17 cellular contexts compared by ENCODE assay signal in the genomic region with DNA sequence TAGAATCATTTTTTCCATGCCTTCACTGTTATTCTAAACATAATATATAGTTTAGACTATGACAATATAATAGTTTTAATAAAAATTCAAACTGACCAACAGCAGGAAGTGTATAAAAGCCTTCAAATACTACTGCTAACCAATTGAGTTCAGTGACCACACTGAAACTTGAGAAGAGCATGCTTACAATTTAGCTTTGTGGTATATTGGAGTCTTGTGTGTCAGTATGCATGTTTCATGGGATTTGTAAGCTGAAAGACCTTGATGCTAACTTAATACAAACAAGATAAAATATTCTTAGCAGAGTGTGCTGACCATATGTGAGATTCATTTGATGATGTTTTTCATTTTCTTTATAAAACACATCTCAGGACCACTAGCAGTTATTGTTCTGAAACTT.
DNase-seq lines count a peak whose midpoint lies in the region; ATAC-seq and TF ChIP-seq lines count a peak whose summit lies in the region.
"Had no signal": no experiment of that assay in that cellular context is flagged by ENCODE, and none has a peak within 500 bp of the region (broad histone marks: within the 10 kb centered on the region; RNA-seq: fewer than 3 reads in every experiment).

No MANE protein-coding gene starts in this region.

- no peak overlapping the region for H3K4me3 Mint-ChIP-seq in CD14-positive monocyte

- no peaks in the 10 kb centered on the region for H3K36me3 Mint-ChIP-seq in CD14-positive monocyte

- H3K27ac Mint-ChIP-seq in CD14-positive monocyte, result no peak overlapping the region

- DNase-seq in EH (ENCODE audit: low read depth), result peak; percentile 46
- DNase-seq in RPMI7951 (ENCODE audit: low read depth), result peak; percentile 13
- peak; percentile 44 for DNase-seq in dedifferentiated amniotic fluid mesenchymal stem cell (ENCODE audit: extremely low spot score)
- peak; percentile 61 for DNase-seq in non-pigmented ciliary epithelial cell (ENCODE audit: low read depth)
- DNase-seq in NCI-H187 (lab: John Stamatoyannopoulos, UW), result no peak
- DNase-seq in T-helper 2 cell, result no peak
- no peak for DNase-seq in CD14-positive monocyte (ENCODE audit: low spot score)
- no peak for DNase-seq in left lobe of liver (ENCODE audit: low spot score)
- DNase-seq: C1 segment of cervical spinal cord, DMS79, Kasumi-1, MV-4-11, NCI-H1694 treated with DMSO at 0.1 percent for 48 hours, NCI-H226, NCI-H524 treated with DMSO at 0.1 percent for 48 hours, SIG-M5 had no signal

- no peaks in the 10 kb centered on the region for H3K4me1 Mint-ChIP-seq in CD14-positive monocyte

- ATAC-seq in left lobe of liver, result no peak
- ATAC-seq: A549 had no signal

- H3K9me3 Mint-ChIP-seq in CD14-positive monocyte, result peaks cover 0 to 5% (median 0%) of the 10 kb centered on the region in 7 donors

- intact Hi-C loops in CD14-positive monocyte (cut with micrococcal nuclease), result no loop called here

- H3K27me3 Mint-ChIP-seq in CD14-positive monocyte (ENCODE audit: low read depth in 3 of 3), result peaks cover 0 to 1% (median 0%) of the 10 kb centered on the region in 3 donors

- TF ChIP-seq CTCF in CD14-positive monocyte (IDR thresholded peaks at IDR 0.05), result no peak

Comparison
In these comparisons a context has a peak if more than half of its experiments do, and no peak if none do; other contexts are left out.
1. DNase-seq: peak in EH (single experiment), RPMI7951 (single experiment), dedifferentiated amniotic fluid mesenchymal stem cell (single experiment) and non-pigmented ciliary epithelial cell (single experiment); none in NCI-H187 (0 of 2), T-helper 2 cell (0 of 5), CD14-positive monocyte (single experiment) and left lobe of liver (single experiment).